1 cellular context compared by ENCODE assay signal in the genomic region with DNA sequence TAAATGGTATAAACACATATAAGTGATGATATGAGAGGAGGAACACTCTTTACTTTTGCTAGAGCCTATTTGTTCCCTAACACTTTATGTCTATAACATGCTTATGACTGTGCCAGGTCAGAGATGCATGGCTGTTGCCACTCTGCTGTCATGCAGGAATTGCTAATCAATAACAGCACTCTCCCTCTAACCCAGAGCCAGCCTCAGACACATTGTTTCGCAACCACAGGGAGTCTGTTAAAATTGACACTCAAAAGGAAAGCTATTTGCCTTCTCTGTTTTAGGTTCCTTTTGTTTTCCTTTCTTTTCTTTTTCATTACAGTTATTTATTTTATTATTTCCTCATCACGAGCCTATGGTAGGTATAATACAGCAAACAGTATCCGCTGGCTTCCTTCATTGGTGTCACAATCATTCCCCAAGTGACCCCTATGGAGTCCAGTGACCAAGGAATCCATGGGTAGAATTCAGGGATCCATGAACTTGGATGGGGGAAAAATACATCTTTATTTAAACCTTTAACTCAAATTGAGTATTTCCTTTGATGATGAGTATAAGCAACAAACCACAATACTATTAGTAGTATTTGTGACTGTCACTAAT.
TF ChIP-seq lines count a peak whose summit lies in the region.

No MANE protein-coding gene starts in this region.

TF ChIP-seq in HepG2, 621 proteins besides CTCF, POLR2A, EP300 and RAD21 (continued from another document and continues in another):
- TF ChIP-seq, protein P1, sequence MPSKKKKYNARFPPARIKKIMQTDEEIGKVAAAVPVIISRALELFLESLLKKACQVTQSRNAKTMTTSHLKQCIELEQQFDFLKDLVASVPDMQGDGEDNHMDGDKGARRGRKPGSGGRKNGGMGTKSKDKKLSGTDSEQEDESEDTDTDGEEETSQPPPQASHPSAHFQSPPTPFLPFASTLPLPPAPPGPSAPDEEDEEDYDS (CRISPR knock-in tag; IDR thresholded peaks at IDR 0.05) = no peak
- TF ChIP-seq ZSCAN20 (CRISPR knock-in tag; IDR thresholded peaks at IDR 0.05; ENCODE audit: borderline replicate concordance) (no peak), SMAD3 (CRISPR knock-in tag; IDR thresholded peaks at IDR 0.05) (no peak; the same call in 1 of the 2 replicates), ZNF724P (CRISPR knock-in tag; IDR thresholded peaks at IDR 0.05; ENCODE audit: borderline replicate concordance) (no peak), ZNF781 (CRISPR knock-in tag; IDR thresholded peaks at IDR 0.05; ENCODE audit: borderline replicate concordance, not compliant biosample characterization) (no peak), MEIS2 (CRISPR knock-in tag; IDR thresholded peaks at IDR 0.05) (peak; percentile 27; the same call in 1 of the 2 replicates), MYNN (CRISPR knock-in tag; IDR thresholded peaks at IDR 0.05; ENCODE audit: low read depth) (no peak), ZNF614 (CRISPR knock-in tag; IDR thresholded peaks at IDR 0.05; ENCODE audit: borderline replicate concordance) (no peak), ZNF766 (CRISPR knock-in tag; IDR thresholded peaks at IDR 0.05; ENCODE audit: borderline replicate concordance) (no peak), RCOR2 (CRISPR knock-in tag; IDR thresholded peaks at IDR 0.05) (0 out of 2 replicates have a peak, but pooled peaks have one; percentile 21), ZNF75D (CRISPR knock-in tag; IDR thresholded peaks at IDR 0.05; ENCODE audit: borderline replicate concordance) (no peak), RARA (CRISPR knock-in tag; IDR thresholded peaks at IDR 0.05) (peak; percentile 42; the same call in 1 of the 2 replicates), FLYWCH1 (CRISPR knock-in tag; IDR thresholded peaks at IDR 0.05) (no peak), ZNF879 (CRISPR knock-in tag; IDR thresholded peaks at IDR 0.05) (no peak), ARHGAP35 (CRISPR knock-in tag; IDR thresholded peaks at IDR 0.05; ENCODE audit: borderline replicate concordance) (no peak), ZNF709 (CRISPR knock-in tag; IDR thresholded peaks at IDR 0.05) (no peak), SALL1 (CRISPR knock-in tag; IDR thresholded peaks at IDR 0.05) (peak; percentile 77), AKAP8 (CRISPR knock-in tag; IDR thresholded peaks at IDR 0.05) (no peak), MEIS1 (CRISPR knock-in tag; IDR thresholded peaks at IDR 0.05; ENCODE audit: borderline replicate concordance) (no peak), ZNF30 (CRISPR knock-in tag; IDR thresholded peaks at IDR 0.05) (no peak), MIER3 (CRISPR knock-in tag; IDR thresholded peaks at IDR 0.05; ENCODE audit: borderline replicate concordance) (peak; percentile 49; the same call in 1 of the 2 replicates), ZNF747 (CRISPR knock-in tag; IDR thresholded peaks at IDR 0.05; ENCODE audit: borderline replicate concordance) (no peak), NFATC3 (CRISPR knock-in tag; IDR thresholded peaks at IDR 0.05) (no peak), NBN (conservative IDR thresholded peaks at IDR 0.05) (no peak), MTF1 (CRISPR knock-in tag; IDR thresholded peaks at IDR 0.05) (no peak), RFXANK (CRISPR knock-in tag; IDR thresholded peaks at IDR 0.05) (no peak)
- TF ChIP-seq, protein P2, sequence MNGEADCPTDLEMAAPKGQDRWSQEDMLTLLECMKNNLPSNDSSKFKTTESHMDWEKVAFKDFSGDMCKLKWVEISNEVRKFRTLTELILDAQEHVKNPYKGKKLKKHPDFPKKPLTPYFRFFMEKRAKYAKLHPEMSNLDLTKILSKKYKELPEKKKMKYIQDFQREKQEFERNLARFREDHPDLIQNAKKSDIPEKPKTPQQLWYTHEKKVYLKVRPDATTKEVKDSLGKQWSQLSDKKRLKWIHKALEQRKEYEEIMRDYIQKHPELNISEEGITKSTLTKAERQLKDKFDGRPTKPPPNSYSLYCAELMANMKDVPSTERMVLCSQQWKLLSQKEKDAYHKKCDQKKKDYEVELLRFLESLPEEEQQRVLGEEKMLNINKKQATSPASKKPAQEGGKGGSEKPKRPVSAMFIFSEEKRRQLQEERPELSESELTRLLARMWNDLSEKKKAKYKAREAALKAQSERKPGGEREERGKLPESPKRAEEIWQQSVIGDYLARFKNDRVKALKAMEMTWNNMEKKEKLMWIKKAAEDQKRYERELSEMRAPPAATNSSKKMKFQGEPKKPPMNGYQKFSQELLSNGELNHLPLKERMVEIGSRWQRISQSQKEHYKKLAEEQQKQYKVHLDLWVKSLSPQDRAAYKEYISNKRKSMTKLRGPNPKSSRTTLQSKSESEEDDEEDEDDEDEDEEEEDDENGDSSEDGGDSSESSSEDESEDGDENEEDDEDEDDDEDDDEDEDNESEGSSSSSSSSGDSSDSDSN (CRISPR knock-in tag; IDR thresholded peaks at IDR 0.05) = no peak
- TF ChIP-seq, protein P3, sequence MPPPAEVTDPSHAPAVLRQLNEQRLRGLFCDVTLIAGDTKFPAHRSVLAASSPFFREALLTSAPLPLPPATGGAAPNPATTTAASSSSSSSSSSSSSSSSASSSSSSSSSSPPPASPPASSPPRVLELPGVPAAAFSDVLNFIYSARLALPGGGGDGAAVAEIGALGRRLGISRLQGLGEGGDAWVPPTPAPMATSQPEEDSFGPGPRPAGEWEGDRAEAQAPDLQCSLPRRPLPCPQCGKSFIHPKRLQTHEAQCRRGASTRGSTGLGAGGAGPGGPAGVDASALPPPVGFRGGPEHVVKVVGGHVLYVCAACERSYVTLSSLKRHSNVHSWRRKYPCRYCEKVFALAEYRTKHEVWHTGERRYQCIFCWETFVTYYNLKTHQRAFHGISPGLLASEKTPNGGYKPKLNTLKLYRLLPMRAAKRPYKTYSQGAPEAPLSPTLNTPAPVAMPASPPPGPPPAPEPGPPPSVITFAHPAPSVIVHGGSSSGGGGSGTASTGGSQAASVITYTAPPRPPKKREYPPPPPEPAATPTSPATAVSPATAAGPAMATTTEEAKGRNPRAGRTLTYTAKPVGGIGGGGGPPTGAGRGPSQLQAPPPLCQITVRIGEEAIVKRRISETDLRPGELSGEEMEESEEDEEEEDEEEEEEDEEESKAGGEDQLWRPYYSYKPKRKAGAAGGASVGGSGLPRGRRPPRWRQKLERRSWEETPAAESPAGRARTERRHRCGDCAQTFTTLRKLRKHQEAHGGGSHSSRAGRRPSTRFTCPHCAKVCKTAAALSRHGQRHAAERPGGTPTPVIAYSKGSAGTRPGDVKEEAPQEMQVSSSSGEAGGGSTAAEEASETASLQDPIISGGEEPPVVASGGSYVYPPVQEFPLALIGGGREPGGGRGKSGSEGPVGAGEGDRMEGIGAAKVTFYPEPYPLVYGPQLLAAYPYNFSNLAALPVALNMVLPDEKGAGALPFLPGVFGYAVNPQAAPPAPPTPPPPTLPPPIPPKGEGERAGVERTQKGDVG (CRISPR knock-in tag; IDR thresholded peaks at IDR 0.05; ENCODE audit: borderline replicate concordance) = no peak
- TF ChIP-seq, protein P4, sequence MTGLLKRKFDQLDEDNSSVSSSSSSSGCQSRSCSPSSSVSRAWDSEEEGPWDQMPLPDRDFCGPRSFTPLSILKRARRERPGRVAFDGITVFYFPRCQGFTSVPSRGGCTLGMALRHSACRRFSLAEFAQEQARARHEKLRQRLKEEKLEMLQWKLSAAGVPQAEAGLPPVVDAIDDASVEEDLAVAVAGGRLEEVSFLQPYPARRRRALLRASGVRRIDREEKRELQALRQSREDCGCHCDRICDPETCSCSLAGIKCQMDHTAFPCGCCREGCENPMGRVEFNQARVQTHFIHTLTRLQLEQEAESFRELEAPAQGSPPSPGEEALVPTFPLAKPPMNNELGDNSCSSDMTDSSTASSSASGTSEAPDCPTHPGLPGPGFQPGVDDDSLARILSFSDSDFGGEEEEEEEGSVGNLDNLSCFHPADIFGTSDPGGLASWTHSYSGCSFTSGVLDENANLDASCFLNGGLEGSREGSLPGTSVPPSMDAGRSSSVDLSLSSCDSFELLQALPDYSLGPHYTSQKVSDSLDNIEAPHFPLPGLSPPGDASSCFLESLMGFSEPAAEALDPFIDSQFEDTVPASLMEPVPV (CRISPR knock-in tag; IDR thresholded peaks at IDR 0.05) = no peak
- TF ChIP-seq, protein P5, sequence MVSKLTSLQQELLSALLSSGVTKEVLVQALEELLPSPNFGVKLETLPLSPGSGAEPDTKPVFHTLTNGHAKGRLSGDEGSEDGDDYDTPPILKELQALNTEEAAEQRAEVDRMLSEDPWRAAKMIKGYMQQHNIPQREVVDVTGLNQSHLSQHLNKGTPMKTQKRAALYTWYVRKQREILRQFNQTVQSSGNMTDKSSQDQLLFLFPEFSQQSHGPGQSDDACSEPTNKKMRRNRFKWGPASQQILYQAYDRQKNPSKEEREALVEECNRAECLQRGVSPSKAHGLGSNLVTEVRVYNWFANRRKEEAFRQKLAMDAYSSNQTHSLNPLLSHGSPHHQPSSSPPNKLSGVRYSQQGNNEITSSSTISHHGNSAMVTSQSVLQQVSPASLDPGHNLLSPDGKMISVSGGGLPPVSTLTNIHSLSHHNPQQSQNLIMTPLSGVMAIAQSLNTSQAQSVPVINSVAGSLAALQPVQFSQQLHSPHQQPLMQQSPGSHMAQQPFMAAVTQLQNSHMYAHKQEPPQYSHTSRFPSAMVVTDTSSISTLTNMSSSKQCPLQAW (CRISPR knock-in tag; IDR thresholded peaks at IDR 0.05) = no peak
- TF ChIP-seq, protein P6, sequence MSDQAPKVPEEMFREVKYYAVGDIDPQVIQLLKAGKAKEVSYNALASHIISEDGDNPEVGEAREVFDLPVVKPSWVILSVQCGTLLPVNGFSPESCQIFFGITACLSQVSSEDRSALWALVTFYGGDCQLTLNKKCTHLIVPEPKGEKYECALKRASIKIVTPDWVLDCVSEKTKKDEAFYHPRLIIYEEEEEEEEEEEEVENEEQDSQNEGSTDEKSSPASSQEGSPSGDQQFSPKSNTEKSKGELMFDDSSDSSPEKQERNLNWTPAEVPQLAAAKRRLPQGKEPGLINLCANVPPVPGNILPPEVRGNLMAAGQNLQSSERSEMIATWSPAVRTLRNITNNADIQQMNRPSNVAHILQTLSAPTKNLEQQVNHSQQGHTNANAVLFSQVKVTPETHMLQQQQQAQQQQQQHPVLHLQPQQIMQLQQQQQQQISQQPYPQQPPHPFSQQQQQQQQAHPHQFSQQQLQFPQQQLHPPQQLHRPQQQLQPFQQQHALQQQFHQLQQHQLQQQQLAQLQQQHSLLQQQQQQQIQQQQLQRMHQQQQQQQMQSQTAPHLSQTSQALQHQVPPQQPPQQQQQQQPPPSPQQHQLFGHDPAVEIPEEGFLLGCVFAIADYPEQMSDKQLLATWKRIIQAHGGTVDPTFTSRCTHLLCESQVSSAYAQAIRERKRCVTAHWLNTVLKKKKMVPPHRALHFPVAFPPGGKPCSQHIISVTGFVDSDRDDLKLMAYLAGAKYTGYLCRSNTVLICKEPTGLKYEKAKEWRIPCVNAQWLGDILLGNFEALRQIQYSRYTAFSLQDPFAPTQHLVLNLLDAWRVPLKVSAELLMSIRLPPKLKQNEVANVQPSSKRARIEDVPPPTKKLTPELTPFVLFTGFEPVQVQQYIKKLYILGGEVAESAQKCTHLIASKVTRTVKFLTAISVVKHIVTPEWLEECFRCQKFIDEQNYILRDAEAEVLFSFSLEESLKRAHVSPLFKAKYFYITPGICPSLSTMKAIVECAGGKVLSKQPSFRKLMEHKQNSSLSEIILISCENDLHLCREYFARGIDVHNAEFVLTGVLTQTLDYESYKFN (CRISPR knock-in tag; conservative IDR thresholded peaks at IDR 0.05) = 0 out of 2 replicates have a peak, but pooled peaks have one; percentile 38
- TF ChIP-seq, protein P7, sequence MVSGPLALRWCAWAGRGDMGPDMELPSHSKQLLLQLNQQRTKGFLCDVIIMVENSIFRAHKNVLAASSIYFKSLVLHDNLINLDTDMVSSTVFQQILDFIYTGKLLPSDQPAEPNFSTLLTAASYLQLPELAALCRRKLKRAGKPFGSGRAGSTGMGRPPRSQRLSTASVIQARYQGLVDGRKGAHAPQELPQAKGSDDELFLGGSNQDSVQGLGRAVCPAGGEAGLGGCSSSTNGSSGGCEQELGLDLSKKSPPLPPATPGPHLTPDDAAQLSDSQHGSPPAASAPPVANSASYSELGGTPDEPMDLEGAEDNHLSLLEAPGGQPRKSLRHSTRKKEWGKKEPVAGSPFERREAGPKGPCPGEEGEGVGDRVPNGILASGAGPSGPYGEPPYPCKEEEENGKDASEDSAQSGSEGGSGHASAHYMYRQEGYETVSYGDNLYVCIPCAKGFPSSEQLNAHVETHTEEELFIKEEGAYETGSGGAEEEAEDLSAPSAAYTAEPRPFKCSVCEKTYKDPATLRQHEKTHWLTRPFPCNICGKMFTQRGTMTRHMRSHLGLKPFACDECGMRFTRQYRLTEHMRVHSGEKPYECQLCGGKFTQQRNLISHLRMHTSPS (CRISPR knock-in tag; IDR thresholded peaks at IDR 0.05; ENCODE audit: low read depth) = no peak
- TF ChIP-seq, protein P8, sequence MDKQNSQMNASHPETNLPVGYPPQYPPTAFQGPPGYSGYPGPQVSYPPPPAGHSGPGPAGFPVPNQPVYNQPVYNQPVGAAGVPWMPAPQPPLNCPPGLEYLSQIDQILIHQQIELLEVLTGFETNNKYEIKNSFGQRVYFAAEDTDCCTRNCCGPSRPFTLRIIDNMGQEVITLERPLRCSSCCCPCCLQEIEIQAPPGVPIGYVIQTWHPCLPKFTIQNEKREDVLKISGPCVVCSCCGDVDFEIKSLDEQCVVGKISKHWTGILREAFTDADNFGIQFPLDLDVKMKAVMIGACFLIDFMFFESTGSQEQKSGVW (CRISPR knock-in tag; IDR thresholded peaks at IDR 0.05; ENCODE audit: borderline replicate concordance) = no peak
- TF ChIP-seq, protein P9, sequence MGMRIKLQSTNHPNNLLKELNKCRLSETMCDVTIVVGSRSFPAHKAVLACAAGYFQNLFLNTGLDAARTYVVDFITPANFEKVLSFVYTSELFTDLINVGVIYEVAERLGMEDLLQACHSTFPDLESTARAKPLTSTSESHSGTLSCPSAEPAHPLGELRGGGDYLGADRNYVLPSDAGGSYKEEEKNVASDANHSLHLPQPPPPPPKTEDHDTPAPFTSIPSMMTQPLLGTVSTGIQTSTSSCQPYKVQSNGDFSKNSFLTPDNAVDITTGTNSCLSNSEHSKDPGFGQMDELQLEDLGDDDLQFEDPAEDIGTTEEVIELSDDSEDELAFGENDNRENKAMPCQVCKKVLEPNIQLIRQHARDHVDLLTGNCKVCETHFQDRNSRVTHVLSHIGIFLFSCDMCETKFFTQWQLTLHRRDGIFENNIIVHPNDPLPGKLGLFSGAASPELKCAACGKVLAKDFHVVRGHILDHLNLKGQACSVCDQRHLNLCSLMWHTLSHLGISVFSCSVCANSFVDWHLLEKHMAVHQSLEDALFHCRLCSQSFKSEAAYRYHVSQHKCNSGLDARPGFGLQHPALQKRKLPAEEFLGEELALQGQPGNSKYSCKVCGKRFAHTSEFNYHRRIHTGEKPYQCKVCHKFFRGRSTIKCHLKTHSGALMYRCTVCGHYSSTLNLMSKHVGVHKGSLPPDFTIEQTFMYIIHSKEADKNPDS (CRISPR knock-in tag; IDR thresholded peaks at IDR 0.05) = no peak
- TF ChIP-seq, protein P10, sequence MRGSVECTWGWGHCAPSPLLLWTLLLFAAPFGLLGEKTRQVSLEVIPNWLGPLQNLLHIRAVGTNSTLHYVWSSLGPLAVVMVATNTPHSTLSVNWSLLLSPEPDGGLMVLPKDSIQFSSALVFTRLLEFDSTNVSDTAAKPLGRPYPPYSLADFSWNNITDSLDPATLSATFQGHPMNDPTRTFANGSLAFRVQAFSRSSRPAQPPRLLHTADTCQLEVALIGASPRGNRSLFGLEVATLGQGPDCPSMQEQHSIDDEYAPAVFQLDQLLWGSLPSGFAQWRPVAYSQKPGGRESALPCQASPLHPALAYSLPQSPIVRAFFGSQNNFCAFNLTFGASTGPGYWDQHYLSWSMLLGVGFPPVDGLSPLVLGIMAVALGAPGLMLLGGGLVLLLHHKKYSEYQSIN (CRISPR knock-in tag; IDR thresholded peaks at IDR 0.05; ENCODE audit: borderline replicate concordance) = no peak
- TF ChIP-seq, protein P11, sequence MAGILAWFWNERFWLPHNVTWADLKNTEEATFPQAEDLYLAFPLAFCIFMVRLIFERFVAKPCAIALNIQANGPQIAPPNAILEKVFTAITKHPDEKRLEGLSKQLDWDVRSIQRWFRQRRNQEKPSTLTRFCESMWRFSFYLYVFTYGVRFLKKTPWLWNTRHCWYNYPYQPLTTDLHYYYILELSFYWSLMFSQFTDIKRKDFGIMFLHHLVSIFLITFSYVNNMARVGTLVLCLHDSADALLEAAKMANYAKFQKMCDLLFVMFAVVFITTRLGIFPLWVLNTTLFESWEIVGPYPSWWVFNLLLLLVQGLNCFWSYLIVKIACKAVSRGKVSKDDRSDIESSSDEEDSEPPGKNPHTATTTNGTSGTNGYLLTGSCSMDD (CRISPR knock-in tag; IDR thresholded peaks at IDR 0.05) = no peak
